ENCODE assay signal across 18 cellular contexts in genomic region chr4:110032603-110033002, GRCh38.
DNase-seq lines count a peak whose midpoint lies in the region; ATAC-seq and TF ChIP-seq lines count a peak whose summit lies in the region.
"Had no signal": no experiment of that assay in that cellular context is flagged by ENCODE, and none has a peak within 500 bp of the region (broad histone marks: within the 10 kb centered on the region; RNA-seq: fewer than 3 reads in every experiment).

No MANE protein-coding gene starts in this region.

- H3K9me3 Mint-ChIP-seq in activated T-cell treated with anti-CD3 and anti-CD28 coated beads, Interleukin-2, amount 50 U/mL, for 4 hours = no peaks in the 10 kb centered on the region
- H3K9me3 Mint-ChIP-seq: effector memory CD8-positive, alpha-beta T cell had no signal

- ATAC-seq in Right ventricle myocardium inferior = peak; percentile 50
- no peak for ATAC-seq in activated T-cell treated with anti-CD3 and anti-CD28 coated beads, Interleukin-2, amount 50 U/mL, for 4 hours
- ATAC-seq: effector memory CD8-positive, alpha-beta T cell; WTC11 had no signal

- intact Hi-C loops in Right ventricle myocardium inferior (cut with DNase I) = no loop called here
- intact Hi-C loops in left ventricle myocardium inferior (cut with micrococcal nuclease) = no loop called here
- intact Hi-C loops in esophagus muscularis mucosa (cut with DNase I) = no loop called here
- intact Hi-C loops in testis (cut with DNase I; ENCODE audit: low total_unique reads) = no loop called here

- H3K9me3 ChIP-seq in left ventricle myocardium inferior (replicated peaks) (no peaks in the 10 kb centered on the region), esophagus muscularis mucosa (no peaks in the 10 kb centered on the region), testis (no peaks in the 10 kb centered on the region)
- H3K9me3 ChIP-seq: upper lobe of left lung had no signal

- H3K27ac ChIP-seq in left ventricle myocardium inferior (replicated peaks) (no peak overlapping the region), esophagus muscularis mucosa (replicated peaks in 1 of 4) (no peak overlapping the region), testis (no peak overlapping the region)
- H3K27ac ChIP-seq: GM23248, parathyroid adenoma, upper lobe of left lung had no signal

- no peak for TF ChIP-seq CTCF in left ventricle myocardium inferior (IDR thresholded peaks at IDR 0.05; ENCODE audit: borderline replicate concordance)
- no peak for TF ChIP-seq CTCF in esophagus muscularis mucosa (IDR thresholded peaks at IDR 0.05)
- TF ChIP-seq CTCF in testis (IDR thresholded peaks at IDR 0.05) = no peak

- H3K27me3 Mint-ChIP-seq in activated T-cell treated with anti-CD3 and anti-CD28 coated beads, Interleukin-2, amount 50 U/mL, for 4 hours (ENCODE audit: low read depth) = peaks cover 22% of the 10 kb centered on the region

- TF ChIP-seq POLR2A in esophagus muscularis mucosa (IDR thresholded peaks at IDR 0.05; ENCODE audit: low read depth) (no peak), testis (IDR thresholded peaks at IDR 0.05) (no peak)

- DNase-seq in Right ventricle myocardium inferior (ENCODE audit: missing footprints) (no peak), left ventricle myocardium inferior (no peak), NOMO-1 (lab: John Stamatoyannopoulos, UW; ENCODE audit: unreplicated experiment in 2 of 2) (peak; percentile 85 to 87), esophagus muscularis mucosa (ENCODE audit: extremely low spot score) (peak; percentile 80), testis (peak; percentile 28), mucosa of gallbladder (ENCODE audit: low spot score) (no peak), NCI-H1417 (lab: John Stamatoyannopoulos, UW) (no peak)
- no peak for DNase-seq in activated T-cell treated with anti-CD3 and anti-CD28 coated beads, Interleukin-2, amount 50 U/mL, for 4 hours
- DNase-seq: activated CD8-positive, alpha-beta memory T cell treated with anti-CD3 and anti-CD28 coated beads for 24 hours; amniotic stem cell; CD4-positive, alpha-beta memory T cell; effector memory CD8-positive, alpha-beta T cell; GM23248; NCI-H69; T-helper 1 cell had no signal

- WGBS in esophagus muscularis mucosa = 86% methylated on average over 7 of the region's 7 CpGs
- 88 to 97% methylated on average over 7 of the region's 7 CpGs for WGBS in testis, 2 donors

- no peak for TF ChIP-seq EP300 in esophagus muscularis mucosa (IDR thresholded peaks at IDR 0.05)

- no peaks in the 10 kb centered on the region for H3K4me1 ChIP-seq in left ventricle myocardium inferior
- no peaks in the 10 kb centered on the region for H3K4me1 ChIP-seq in esophagus muscularis mucosa
- H3K4me1 ChIP-seq in testis = no peaks in the 10 kb centered on the region
- H3K4me1 ChIP-seq: parathyroid adenoma, upper lobe of left lung had no signal

- H3K4me3 Mint-ChIP-seq in activated T-cell treated with anti-CD3 and anti-CD28 coated beads, Interleukin-2, amount 50 U/mL, for 4 hours = no peak overlapping the region
- H3K4me3 Mint-ChIP-seq: CD4-positive, alpha-beta memory T cell; effector memory CD8-positive, alpha-beta T cell; WTC11 had no signal

- peaks cover 41% of the 10 kb centered on the region for H3K27me3 ChIP-seq in left ventricle myocardium inferior (ENCODE audit: low read depth)
- no peaks in the 10 kb centered on the region for H3K27me3 ChIP-seq in esophagus muscularis mucosa
- no peaks in the 10 kb centered on the region for H3K27me3 ChIP-seq in testis
- H3K27me3 ChIP-seq: upper lobe of left lung had no signal

- H3K4me1 Mint-ChIP-seq in activated T-cell treated with anti-CD3 and anti-CD28 coated beads, Interleukin-2, amount 50 U/mL, for 4 hours (ENCODE audit: low read depth) = peaks cover 4% of the 10 kb centered on the region

- H3K4me3 ChIP-seq in left ventricle myocardium inferior (no peak overlapping the region), esophagus muscularis mucosa (no peak overlapping the region), testis (no peak overlapping the region)
- H3K4me3 ChIP-seq: GM23248, upper lobe of left lung had no signal

- H3K36me3 ChIP-seq in left ventricle myocardium inferior = no peaks in the 10 kb centered on the region
- no peaks in the 10 kb centered on the region for H3K36me3 ChIP-seq in esophagus muscularis mucosa
- H3K36me3 ChIP-seq in testis (ENCODE audit: low read depth, missing control alignments) = no peaks in the 10 kb centered on the region
- H3K36me3 ChIP-seq: upper lobe of left lung had no signal

- no peaks in the 10 kb centered on the region for H3K36me3 Mint-ChIP-seq in activated T-cell treated with anti-CD3 and anti-CD28 coated beads, Interleukin-2, amount 50 U/mL, for 4 hours (ENCODE audit: insufficient read depth)
- H3K36me3 Mint-ChIP-seq: CD4-positive, alpha-beta memory T cell; WTC11 had no signal

Comparison
In these comparisons a context has a peak if more than half of its experiments do, and no peak if none do; other contexts are left out.
1. DNase-seq: peak in NOMO-1 (2 of 2), esophagus muscularis mucosa (single experiment) and testis (single experiment); none in Right ventricle myocardium inferior (single experiment), left ventricle myocardium inferior (single experiment), activated T-cell treated with anti-CD3 and anti-CD28 coated beads, Interleukin-2, amount 50 U/mL, for 4 hours (single experiment), mucosa of gallbladder (single experiment) and NCI-H1417 (0 of 3).